Comparison of ENCODE assay signal across 1 cellular context in the genomic region with DNA sequence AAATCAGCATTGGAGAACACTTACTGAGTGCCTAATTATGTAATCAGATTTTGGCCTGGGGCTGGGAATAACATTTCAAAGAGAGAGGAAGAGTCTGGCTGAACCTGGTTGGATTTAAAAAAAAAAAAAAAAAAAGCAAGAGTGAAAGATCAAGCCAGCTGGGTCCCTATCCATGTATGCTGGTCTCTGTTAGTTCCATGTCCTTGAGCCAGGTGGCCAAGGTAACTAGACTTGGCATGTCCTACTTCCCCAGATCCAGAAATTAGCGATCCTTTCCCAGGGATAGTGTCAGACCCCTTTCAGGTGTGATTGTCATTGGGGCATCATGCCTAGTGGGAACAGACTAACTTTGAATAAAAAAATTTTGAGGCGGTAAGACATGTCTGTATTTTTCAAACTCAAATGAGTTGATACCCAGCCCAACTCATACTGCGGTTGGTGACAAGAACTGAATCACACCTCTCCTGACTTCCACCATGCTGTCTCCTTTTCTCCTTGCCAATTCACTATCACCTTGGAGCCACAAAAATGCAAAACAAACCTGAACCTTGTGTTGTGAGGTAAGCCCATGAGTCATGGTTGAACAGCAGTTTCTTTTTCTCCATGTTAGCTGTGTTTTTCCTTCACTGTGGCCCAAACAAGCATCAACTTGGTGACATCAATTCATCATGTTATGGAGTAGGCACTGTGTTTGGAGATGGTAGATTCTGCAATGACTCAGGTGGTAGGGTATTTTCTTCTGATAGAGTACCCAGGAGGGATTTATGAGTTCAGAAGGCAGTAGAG.
A peak's percentile ranks its signal among the peaks of the same experiment; 100 is the strongest.
TF ChIP-seq lines count a peak whose summit lies in the region.

No MANE protein-coding gene starts in this region.

TF ChIP-seq in K562, 482 proteins besides CTCF, POLR2A, EP300 and RAD21 (continued from another document):
- TF ChIP-seq, protein P1, sequence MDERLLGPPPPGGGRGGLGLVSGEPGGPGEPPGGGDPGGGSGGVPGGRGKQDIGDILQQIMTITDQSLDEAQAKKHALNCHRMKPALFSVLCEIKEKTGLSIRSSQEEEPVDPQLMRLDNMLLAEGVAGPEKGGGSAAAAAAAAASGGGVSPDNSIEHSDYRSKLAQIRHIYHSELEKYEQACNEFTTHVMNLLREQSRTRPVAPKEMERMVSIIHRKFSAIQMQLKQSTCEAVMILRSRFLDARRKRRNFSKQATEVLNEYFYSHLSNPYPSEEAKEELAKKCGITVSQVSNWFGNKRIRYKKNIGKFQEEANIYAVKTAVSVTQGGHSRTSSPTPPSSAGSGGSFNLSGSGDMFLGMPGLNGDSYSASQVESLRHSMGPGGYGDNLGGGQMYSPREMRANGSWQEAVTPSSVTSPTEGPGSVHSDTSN (CRISPR knock-in tag; IDR thresholded peaks at IDR 0.05; ENCODE audit: low read depth): no peak
- TF ChIP-seq, protein P1 (tag; conservative IDR thresholded peaks at IDR 0.05; ENCODE audit: low read depth): peak; percentile 76
- TF ChIP-seq NFE2L1 (tag; IDR thresholded peaks at IDR 0.05; ENCODE audit: borderline replicate concordance, low read depth) (no peak), TFAM (CRISPR knock-in tag; conservative IDR thresholded peaks at IDR 0.05) (no peak), EZH2 (IDR thresholded peaks at IDR 0.05; ENCODE audit: borderline replicate concordance, low read depth, low read length) (no peak), MAFG (tag; conservative IDR thresholded peaks at IDR 0.05) (peak; percentile 33; the same call in 1 of the 2 replicates), HDAC1 (IDR thresholded peaks at IDR 0.05) (no peak), ZEB2 (IDR thresholded peaks at IDR 0.05) (peak; percentile 87), ZNF316 (IDR thresholded peaks at IDR 0.05) (0 out of 2 replicates have a peak, but pooled peaks have one; percentile 10), TCF7 (IDR thresholded peaks at IDR 0.05; ENCODE audit: borderline replicate concordance) (no peak), JUND (IDR thresholded peaks at IDR 0.05; ENCODE audit: borderline replicate concordance, low read depth, low read length) (peak; percentile 47; the same call in 1 of the 2 replicates), JUND (tag; IDR thresholded peaks at IDR 0.05; ENCODE audit: borderline replicate concordance, low read depth, low read length) (0 out of 3 replicates have a peak, but pooled peaks have one; percentile 41)
- TF ChIP-seq, protein P2, sequence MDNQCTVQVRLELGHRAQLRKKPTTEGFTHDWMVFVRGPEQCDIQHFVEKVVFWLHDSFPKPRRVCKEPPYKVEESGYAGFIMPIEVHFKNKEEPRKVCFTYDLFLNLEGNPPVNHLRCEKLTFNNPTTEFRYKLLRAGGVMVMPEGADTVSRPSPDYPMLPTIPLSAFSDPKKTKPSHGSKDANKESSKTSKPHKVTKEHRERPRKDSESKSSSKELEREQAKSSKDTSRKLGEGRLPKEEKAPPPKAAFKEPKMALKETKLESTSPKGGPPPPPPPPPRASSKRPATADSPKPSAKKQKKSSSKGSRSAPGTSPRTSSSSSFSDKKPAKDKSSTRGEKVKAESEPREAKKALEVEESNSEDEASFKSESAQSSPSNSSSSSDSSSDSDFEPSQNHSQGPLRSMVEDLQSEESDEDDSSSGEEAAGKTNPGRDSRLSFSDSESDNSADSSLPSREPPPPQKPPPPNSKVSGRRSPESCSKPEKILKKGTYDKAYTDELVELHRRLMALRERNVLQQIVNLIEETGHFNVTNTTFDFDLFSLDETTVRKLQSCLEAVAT (IDR thresholded peaks at IDR 0.05): peak in 1 of 2 experiments; percentile 31; a peak in 1 of 4 replicates
TF ChIP-seq in K562: peak in this region for 16.
